In genomic region chr6:137880633-137881521, GRCh38 we compare ENCODE assay signal across 11 cellular contexts. TPM values are rescaled to one million over a fixed set of nuclear protein-coding genes. Genes with fewer than 3 reads are reported as not detected.
DNase-seq lines count a peak whose midpoint lies in the region; ATAC-seq, FAIRE-seq and TF ChIP-seq lines count a peak whose summit lies in the region.
"Had no signal": no experiment of that assay in that cellular context is flagged by ENCODE, and none has a peak within 500 bp of the region (broad histone marks: within the 10 kb centered on the region; RNA-seq: fewer than 3 reads in every experiment).

No MANE protein-coding gene starts in this region.

- no peaks in the 10 kb centered on the region for H3K9me2 ChIP-seq in Loucy (replicated peaks; ENCODE audit: low read depth, low read length)

- peak; percentile 20 to 28 for ATAC-seq in CD4-positive, CD25-positive, alpha-beta regulatory T cell (ENCODE audit: low read depth in 2 of 2)
- no peak for ATAC-seq in K562

- CTCF ChIA-PET in K562 (lab: Yijun Ruan, JAX; ENCODE audit: low intra/inter-chr PET ratio) = no interaction called here

- H4K20me1 ChIP-seq in Loucy (ENCODE audit: insufficient read depth, low read length, poor library complexity, severe bottlenecking) = peaks cover 6% of the 10 kb centered on the region
- no peaks in the 10 kb centered on the region for H4K20me1 ChIP-seq in K562 (replicated peaks; ENCODE audit: control insufficient read depth, insufficient read depth, low read length)

- no peaks in the 10 kb centered on the region for H3K9me3 ChIP-seq in CD4-positive, CD25-positive, alpha-beta regulatory T cell (ENCODE audit: control insufficient read depth in 2 of 2, low read length in 2 of 2)
- H3K9me3 ChIP-seq in Loucy (ENCODE audit: insufficient read depth, low read depth, low read length) (no peaks in the 10 kb centered on the region), K562 (replicated peaks; ENCODE audit: control insufficient read depth, insufficient read depth, low read depth, low read length) (no peaks in the 10 kb centered on the region), neutrophil (no peaks in the 10 kb centered on the region)

- peak overlapping the region; percentile 97 for H3K27ac ChIP-seq in CD4-positive, CD25-positive, alpha-beta regulatory T cell (ENCODE audit: insufficient read depth, low read length, poor library complexity, severe bottlenecking)
- H3K27ac ChIP-seq in K562 (ENCODE audit: extremely low read depth, low read depth, low read length) (no peak overlapping the region), neutrophil (peak overlapping the region; percentile 85)
- H3K27ac ChIP-seq: RWPE1 had no signal

- TF ChIP-seq CTCF in Loucy (conservative IDR thresholded peaks at IDR 0.05; ENCODE audit: low read length) = no peak
- TF ChIP-seq CTCF in K562 (IDR thresholded peaks at IDR 0.05 in 2 of 3, conservative IDR thresholded peaks at IDR 0.05 in 1 of 3; ENCODE audit: insufficient read depth in 2 of 3, low read depth in 1 of 3, low read length in 3 of 3) = no peak
- no peak for TF ChIP-seq CTCF in neutrophil (IDR thresholded peaks at IDR 0.05)

- peaks cover 23% of the 10 kb centered on the region; the same call in 1 of the 2 replicates for H3K79me2 ChIP-seq in Loucy (ENCODE audit: insufficient read depth, low read length)
- H3K79me2 ChIP-seq in K562 (ENCODE audit: control insufficient read depth, insufficient read depth, low read length) = no peaks in the 10 kb centered on the region

- peaks cover 19% of the 10 kb centered on the region for H3K27me3 Mint-ChIP-seq in CD4-positive, CD25-positive, alpha-beta regulatory T cell

- peaks cover 70% of the 10 kb centered on the region for H3K36me3 ChIP-seq in CD4-positive, CD25-positive, alpha-beta regulatory T cell (ENCODE audit: control insufficient read depth, insufficient read depth, low read length)
- H3K36me3 ChIP-seq in Loucy (ENCODE audit: insufficient read depth, low read length) (peaks cover 66% of the 10 kb centered on the region), K562 (ENCODE audit: control insufficient read depth, insufficient read depth, low read length) (peaks cover 68% of the 10 kb centered on the region), neutrophil (peaks cover 70% of the 10 kb centered on the region)

- no peak for TF ChIP-seq POLR2A in K562 (conservative IDR thresholded peaks at IDR 0.05)

- peaks cover 59% of the 10 kb centered on the region for H3K36me3 Mint-ChIP-seq in CD4-positive, CD25-positive, alpha-beta regulatory T cell

- peak in 2 of 3 donors; percentile 45 to 66 for DNase-seq in CD4-positive, CD25-positive, alpha-beta regulatory T cell
- no peak for DNase-seq in K562 (ENCODE audit: extremely low read depth in 1 of 4, low spot score in 3 of 4)
- DNase-seq in Ammon's horn (ENCODE audit: low spot score) = no peak
- DNase-seq in DMS 273 (lab: John Stamatoyannopoulos, UW; ENCODE audit: unreplicated experiment) = no peak
- DNase-seq in iPS-NIHi11 (ENCODE audit: low spot score) = no peak
- DNase-seq: NCI-H526; stimulated activated CD4-positive, alpha-beta T cell treated with anti-CD3 and anti-CD28 coated beads, Interleukin-2, amount 100 ng/mL, for 48 hours had no signal

- in situ Hi-C loops in K562 (cut with MboI) = no loop called here

- H3K27me3 ChIP-seq in CD4-positive, CD25-positive, alpha-beta regulatory T cell (ENCODE audit: control insufficient read depth, insufficient read depth, low read length) = no peaks in the 10 kb centered on the region
- no peaks in the 10 kb centered on the region for H3K27me3 ChIP-seq in Loucy (ENCODE audit: insufficient read depth, low read length, poor library complexity, severe bottlenecking)
- H3K27me3 ChIP-seq in K562 (ENCODE audit: control insufficient read depth in 2 of 2, insufficient read depth in 2 of 2, low read length in 2 of 2) = no peaks in the 10 kb centered on the region
- H3K27me3 ChIP-seq in neutrophil = no peaks in the 10 kb centered on the region

- H3K9me3 Mint-ChIP-seq in CD4-positive, CD25-positive, alpha-beta regulatory T cell = peaks cover 0 to 7% (median 0%) of the 10 kb centered on the region in 7 donors

- H3K9ac ChIP-seq in Loucy (ENCODE audit: low read depth, low read length, poor library complexity, severe bottlenecking) (no peak overlapping the region), K562 (ENCODE audit: insufficient read depth in 1 of 2, low read depth in 2 of 2, low read length in 2 of 2) (no peak overlapping the region)

- peak overlapping the region; percentile 68 to 92 (median 92) for H3K27ac Mint-ChIP-seq in CD4-positive, CD25-positive, alpha-beta regulatory T cell

- peak overlapping the region; percentile 24 to 74 (median 56) for H3K4me3 Mint-ChIP-seq in CD4-positive, CD25-positive, alpha-beta regulatory T cell

- TF ChIP-seq EP300 in K562 (IDR thresholded peaks at IDR 0.05; ENCODE audit: low read length) = no peak

- H3K4me1 Mint-ChIP-seq in CD4-positive, CD25-positive, alpha-beta regulatory T cell = peaks cover 35 to 89% (median 60%) of the 10 kb centered on the region in 4 donors

- no peak for TF ChIP-seq RAD21 in K562 (CRISPR knock-in tag; conservative IDR thresholded peaks at IDR 0.05 in 1 of 2, IDR thresholded peaks at IDR 0.05 in 1 of 2)

- no peak overlapping the region for H2AFZ ChIP-seq in Loucy (ENCODE audit: low read length)
- no peak overlapping the region for H2AFZ ChIP-seq in K562 (ENCODE audit: low read depth, low read length)

- no peak for FAIRE-seq in K562 (lab: Jason Lieb, UNC)
- FAIRE-seq: TTC549 had no signal

- WGBS in K562 (ENCODE audit: insufficient coverage, low coverage, missing lambda C conversion rate) = 88% methylated on average over 24 of the region's 24 CpGs

- BruUV-seq in K562 (replicated peaks; lab: Mats Ljungman, UMichigan) = no TSS peak

- peaks cover 79% of the 10 kb centered on the region for H3K4me1 ChIP-seq in CD4-positive, CD25-positive, alpha-beta regulatory T cell (ENCODE audit: control insufficient read depth, insufficient read depth, low read length, poor library complexity, severe bottlenecking)
- H3K4me1 ChIP-seq in Loucy (ENCODE audit: insufficient read depth, low read length, poor library complexity, severe bottlenecking) (peaks cover 44% of the 10 kb centered on the region), K562 (replicated peaks in 1 of 2; ENCODE audit: control insufficient read depth in 2 of 2, insufficient read depth in 2 of 2, low read length in 2 of 2) (peaks cover 0 to 6% of the 10 kb centered on the region in 2 experiments; a peak in 3 of 5 replicates), neutrophil (ENCODE audit: control insufficient read depth in 1 of 2, insufficient read depth in 1 of 2, low read depth in 1 of 2, low read length in 1 of 2) (peaks cover 54 to 55% of the 10 kb centered on the region in 2 experiments)

- intact Hi-C loops in K562 (cut with micrococcal nuclease) = no loop called here

- peak overlapping the region; percentile 41 for H3K4me3 ChIP-seq in CD4-positive, CD25-positive, alpha-beta regulatory T cell (ENCODE audit: low read depth, low read length)
- no peak overlapping the region for H3K4me3 ChIP-seq in Loucy (ENCODE audit: low read length, poor library complexity, severe bottlenecking)
- no peak overlapping the region for H3K4me3 ChIP-seq in K562
- H3K4me3 ChIP-seq in neutrophil (ENCODE audit: low read depth in 1 of 2, low read length in 1 of 2) = no peak overlapping the region

- POLR2A ChIA-PET in K562 (lab: Yijun Ruan, JAX) = interaction anchor here (0.7 to 5.4 kb wide), 17 partner anchors 10 to 709 kb away, joined by 3 to 61 read pairs (median 3); no protein-coding TSS in a partner anchor

- H3K4me2 ChIP-seq in Loucy (ENCODE audit: low read depth, low read length, poor library complexity, severe bottlenecking) = peak overlapping the region; percentile 51
- no peak overlapping the region for H3K4me2 ChIP-seq in K562 (ENCODE audit: insufficient read depth, low read length)

- H3K9me1 ChIP-seq in K562 (ENCODE audit: control insufficient read depth, insufficient read depth, low read length) = peaks cover 3% of the 10 kb centered on the region

- H3F3A ChIP-seq in Loucy (ENCODE audit: low read depth) = peaks cover 7% of the 10 kb centered on the region; the same call in 1 of the 2 replicates

TF ChIP-seq in K562, 482 proteins besides CTCF, POLR2A, EP300 and RAD21 (continues in another document):
- no peak for TF ChIP-seq HCFC1 (IDR thresholded peaks at IDR 0.05; ENCODE audit: low read depth, low read length)
- peak; percentile 49; the same call in 1 of the 2 replicates for TF ChIP-seq POLR2G (IDR thresholded peaks at IDR 0.05; ENCODE audit: low read depth, low read length)
- TF ChIP-seq SRF (CRISPR knock-in tag; IDR thresholded peaks at IDR 0.05) = peak in 1 of 2 experiments; percentile 46; a peak in 1 of 4 replicates
- TF ChIP-seq PKNOX1 (IDR thresholded peaks at IDR 0.05) = 0 out of 2 replicates have a peak, but pooled peaks have one; percentile 23

RNA-seq across cellular contexts. Expression of gene TNFAIP3, which starts 13.8 kb away (rescaled TPM):
- 3,783 TPM for total RNA-seq in CD4-positive, CD25-positive, alpha-beta regulatory T cell
- polyA plus RNA-seq in CD4-positive, CD25-positive, alpha-beta regulatory T cell = 100 to 1,000 TPM in 2 of 4 donors, 10 to 100 TPM in 2; 70.5 to 103 (median 86.4) TPM
- 14.3 and 18.6 TPM in 2 replicates for total RNA-seq in K562 (2011; cell fraction: chromatin; rRNA removed; ENCODE audit: low replicate concordance)
- total RNA-seq in K562 (2011; cell fraction: nucleolus; rRNA removed) = 8.0 and 9.1 TPM in 2 replicates
- total RNA-seq in K562 (2011; cell fraction: nucleoplasm; rRNA removed) = 10.2 and 11.3 TPM in 2 replicates
- 5.9 and 6.2 TPM in 2 replicates for total RNA-seq in K562 (2014; rRNA removed)
- 6.5 and 6.9 TPM in 2 replicates for total RNA-seq in K562 (2014; rRNA removed; fragmentation: Illumina TruSeq; extraction: Trizol)
- 4.6 TPM in 2 replicates for total RNA-seq in K562 (2015; rRNA removed; fragmentation: Illumina TruSeq; extraction: Trizol)
- total RNA-seq in K562 (2021) = 12.5 and 17.0 TPM in 2 replicates
- 6.4 and 11.8 TPM in 2 replicates for polyA plus RNA-seq in K562 (2011; rRNA removed)
- polyA plus RNA-seq in K562 (2011; cell fraction: cytosol; rRNA removed) = 2.5 and 5.0 TPM in 2 replicates
- 21.1 and 33.6 TPM in 2 replicates for polyA plus RNA-seq in K562 (2011; cell fraction: nucleus; rRNA removed)
- 5.7 and 26.6 TPM in 2 replicates for polyA plus RNA-seq in K562 (2012)
- 9.8 and 11.5 TPM in 2 replicates for polyA plus RNA-seq in K562 (2014; fragmentation: Illumina TruSeq; extraction: Trizol)
- 1 to 10 TPM in 1 of 2 experiments, under 1 TPM in 1; 0.79 to 1.3 TPM for polyA plus RNA-seq in K562 (2014; fragmentation: Nextera tagmentation; extraction: Ambion mirVana)
- 9.2 and 9.5 TPM in 2 replicates for polyA plus RNA-seq in K562 (2014; rRNA removed)
- polyA minus RNA-seq in K562 (2011; rRNA and poly(A)+ RNA removed) = 5.4 and 11.3 TPM in 2 replicates
- 2.9 and 4.6 TPM in 2 replicates for polyA minus RNA-seq in K562 (2011; cell fraction: cytosol; rRNA and poly(A)+ RNA removed)
- polyA minus RNA-seq in K562 (2011; cell fraction: nucleus; rRNA and poly(A)+ RNA removed) = 6.7 and 20.5 TPM in 2 replicates

Comparison
In these comparisons a context has a peak if more than half of its experiments do, and no peak if none do; other contexts are left out.
1. DNase-seq: peak in CD4-positive, CD25-positive, alpha-beta regulatory T cell (2 of 3); none in K562 (0 of 4), Ammon's horn (single experiment), DMS 273 (single experiment) and iPS-NIHi11 (single experiment).
2. RNA of gene TNFAIP3, which starts 13.8 kb away (total RNA-seq): 3,783 TPM in CD4-positive, CD25-positive, alpha-beta regulatory T cell (single experiment); 4.6 to 18.6 TPM in K562; every median in the first group is over 100 times any median in the second.